ENCODE assay signal across 18 cellular contexts in the genomic region with DNA sequence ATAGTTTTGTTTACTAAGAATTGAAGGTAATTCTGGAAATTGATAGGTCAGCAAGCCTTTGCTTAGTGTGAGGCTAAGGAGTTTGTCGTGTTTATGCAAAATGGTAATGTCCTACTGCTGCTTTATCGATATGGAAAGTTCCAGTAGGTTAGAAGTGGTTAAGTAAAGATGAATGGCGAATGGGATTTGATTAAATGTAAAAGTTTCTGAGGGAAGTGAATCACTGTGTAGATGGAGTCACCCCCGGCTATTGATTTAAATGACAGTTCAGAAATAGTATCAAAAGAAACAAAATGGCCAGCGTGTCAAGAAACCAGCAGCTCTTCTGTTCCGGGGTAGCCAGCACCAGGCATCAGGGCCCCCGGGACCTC.
DNase-seq lines count a peak whose midpoint lies in the region; ATAC-seq and TF ChIP-seq lines count a peak whose summit lies in the region.
"Had no signal": no experiment of that assay in that cellular context is flagged by ENCODE, and none has a peak within 500 bp of the region (broad histone marks: within the 10 kb centered on the region; RNA-seq: fewer than 3 reads in every experiment).

No MANE protein-coding gene starts in this region.

- peaks cover 14% of the 10 kb centered on the region for H3K9me1 ChIP-seq in IMR-90 (ENCODE audit: insufficient read depth, low read length)

- no peak overlapping the region for H4K5ac ChIP-seq in IMR-90 (ENCODE audit: low read depth, low read length)

- no peak for DNase-seq in activated CD4-positive, alpha-beta T cell treated with anti-CD3 and anti-CD28 coated beads, Interleukin-2, amount 10 ng/mL, durations not matched to agents 7 days and 5 days
- no peak for DNase-seq in activated CD4-positive, alpha-beta T cell treated with anti-CD3 and anti-CD28 coated beads for 48 hours
- no peak for DNase-seq in IMR-90
- no peak for DNase-seq in central memory CD8-positive, alpha-beta T cell (ENCODE audit: low spot score in 2 of 2)
- DNase-seq in OCI-LY7 (ENCODE audit: low spot score) = no peak
- DNase-seq in activated gamma-delta T cell treated with Interleukin-2 at 50 U/mL for 16 hours = no peak
- DNase-seq: Caco-2, Karpas-422, NCI-H1417, NCI-H1930, NCI-H2171 treated with DMSO at 0.1 percent for 48 hours, NCI-H82 had no signal

- POLR2A ChIA-PET in activated CD4-positive, alpha-beta T cell treated with anti-CD3 and anti-CD28 coated beads, Interleukin-2, amount 10 ng/mL, durations not matched to agents 7 days and 5 days (lab: Charles Lee) = no interaction called here
- POLR2A ChIA-PET in IMR-90 (lab: Charles Lee; ENCODE audit: unreplicated experiment) (no interaction called here), OCI-LY7 (lab: Charles Lee) (no interaction called here)

- TF ChIP-seq POLR2A in IMR-90 (IDR thresholded peaks at IDR 0.05; ENCODE audit: low read depth, low read length) = no peak

- H3K27ac ChIP-seq in IMR-90 (ENCODE audit: insufficient read depth, low read length) = no peak overlapping the region
- H3K27ac ChIP-seq in OCI-LY7 (ENCODE audit: low read depth, low read length, poor library complexity, severe bottlenecking) = no peak overlapping the region
- H3K27ac ChIP-seq: A549, C4-2B had no signal

- in situ Hi-C loops in IMR-90 (cut with MboI; ENCODE audit: low sequenced_read_pairs) = no loop called here

- H2AFZ ChIP-seq in IMR-90 (replicated peaks; ENCODE audit: low read length, poor library complexity) (no peak overlapping the region), OCI-LY7 (ENCODE audit: low read length) (no peak overlapping the region)

- no peaks in the 10 kb centered on the region for H3K9me3 Mint-ChIP-seq in activated CD4-positive, alpha-beta T cell treated with anti-CD3 and anti-CD28 coated beads, Interleukin-2, amount 10 ng/mL, durations not matched to agents 7 days and 5 days
- no peaks in the 10 kb centered on the region for H3K9me3 Mint-ChIP-seq in central memory CD8-positive, alpha-beta T cell
- H3K9me3 Mint-ChIP-seq in stimulated activated memory B cell treated with anti-CD40 and anti-IgM and Interleukin-4, amounts not matched to agents 10 μg/mL and 1 μg/mL and 100 μg/mL, for 72 hours = no peaks in the 10 kb centered on the region
- H3K9me3 Mint-ChIP-seq: H9 had no signal

- H3K4ac ChIP-seq in IMR-90 (ENCODE audit: low read depth, low read length) = no peak overlapping the region

- ATAC-seq in IMR-90 (ENCODE audit: low read depth) (no peak), SK-N-SH treated with all-trans-retinoic acid at 6 μM for 48 hours (no peak)
- no peak for ATAC-seq in central memory CD8-positive, alpha-beta T cell (replicated peaks; ENCODE audit: extremely low read depth, poor library complexity, severe bottlenecking)
- ATAC-seq in stimulated activated memory B cell treated with anti-CD40 and anti-IgM and Interleukin-4, amounts not matched to agents 10 μg/mL and 1 μg/mL and 100 μg/mL, for 72 hours = no peak
- ATAC-seq: A549, Panc1 had no signal

- 96 to 100% methylated on average over 1 to 4 of the region's 7 CpGs for WGBS in IMR-90 (ENCODE audit: extremely low coverage in 2 of 2, insufficient read length in 1 of 2), 2 experiments

- no peak overlapping the region for H2AK9ac ChIP-seq in IMR-90 (replicated peaks; ENCODE audit: low read depth, low read length, poor library complexity)

- BruUV-seq in IMR-90 (replicated peaks; lab: Mats Ljungman, UMichigan) (no TSS peak), OCI-LY7 (replicated peaks; lab: Mats Ljungman, UMichigan) (no TSS peak)

- H3K14ac ChIP-seq in IMR-90 (replicated peaks; ENCODE audit: low read depth, low read length) = no peak overlapping the region

- H2BK120ac ChIP-seq in IMR-90 (ENCODE audit: low read depth, low read length) = no peak overlapping the region

- H3K4me3 ChIP-seq in IMR-90 (ENCODE audit: insufficient read depth, low read depth, low read length) (no peak overlapping the region), OCI-LY7 (ENCODE audit: low read depth, low read length, poor library complexity, severe bottlenecking) (no peak overlapping the region)
- H3K4me3 ChIP-seq: A549 had no signal

- H3K4me3 Mint-ChIP-seq in activated CD4-positive, alpha-beta T cell treated with anti-CD3 and anti-CD28 coated beads, Interleukin-2, amount 10 ng/mL, durations not matched to agents 7 days and 5 days = no peak overlapping the region
- no peak overlapping the region for H3K4me3 Mint-ChIP-seq in central memory CD8-positive, alpha-beta T cell
- no peak overlapping the region for H3K4me3 Mint-ChIP-seq in stimulated activated memory B cell treated with anti-CD40 and anti-IgM and Interleukin-4, amounts not matched to agents 10 μg/mL and 1 μg/mL and 100 μg/mL, for 72 hours
- H3K4me3 Mint-ChIP-seq: H9 had no signal

- H3K9me3 ChIP-seq in IMR-90 (ENCODE audit: control insufficient read depth, insufficient read depth, low read length) (no peaks in the 10 kb centered on the region), OCI-LY7 (ENCODE audit: low read length) (no peaks in the 10 kb centered on the region)
- H3K9me3 ChIP-seq: A549 had no signal

- peaks cover 28% of the 10 kb centered on the region for H3K36me3 Mint-ChIP-seq in activated CD4-positive, alpha-beta T cell treated with anti-CD3 and anti-CD28 coated beads, Interleukin-2, amount 10 ng/mL, durations not matched to agents 7 days and 5 days (ENCODE audit: low read depth)
- H3K36me3 Mint-ChIP-seq in central memory CD8-positive, alpha-beta T cell (ENCODE audit: insufficient read depth) = no peaks in the 10 kb centered on the region
- H3K36me3 Mint-ChIP-seq in stimulated activated memory B cell treated with anti-CD40 and anti-IgM and Interleukin-4, amounts not matched to agents 10 μg/mL and 1 μg/mL and 100 μg/mL, for 72 hours = peaks cover 8% of the 10 kb centered on the region

- no peak overlapping the region for H2BK5ac ChIP-seq in IMR-90 (ENCODE audit: low read depth, low read length, poor library complexity, severe bottlenecking)

- dilution Hi-C loops in IMR-90 (cut with HindIII; ENCODE audit: low sequenced_read_pairs, unreplicated experiment) = no loop called here

- H4K20me1 ChIP-seq in IMR-90 (ENCODE audit: insufficient read depth, low read length) (no peaks in the 10 kb centered on the region), OCI-LY7 (ENCODE audit: insufficient read depth, low read length) (peaks cover 12% of the 10 kb centered on the region; the same call in 1 of the 2 replicates)

- H3K27ac Mint-ChIP-seq in activated CD4-positive, alpha-beta T cell treated with anti-CD3 and anti-CD28 coated beads, Interleukin-2, amount 10 ng/mL, durations not matched to agents 7 days and 5 days = peak overlapping the region; percentile 73
- peak overlapping the region; percentile 44 for H3K27ac Mint-ChIP-seq in central memory CD8-positive, alpha-beta T cell (ENCODE audit: low read depth)
- peak overlapping the region; percentile 9 for H3K27ac Mint-ChIP-seq in stimulated activated memory B cell treated with anti-CD40 and anti-IgM and Interleukin-4, amounts not matched to agents 10 μg/mL and 1 μg/mL and 100 μg/mL, for 72 hours

- H3K4me1 Mint-ChIP-seq in activated CD4-positive, alpha-beta T cell treated with anti-CD3 and anti-CD28 coated beads, Interleukin-2, amount 10 ng/mL, durations not matched to agents 7 days and 5 days = peaks cover 92% of the 10 kb centered on the region
- peaks cover 46% of the 10 kb centered on the region for H3K4me1 Mint-ChIP-seq in central memory CD8-positive, alpha-beta T cell
- H3K4me1 Mint-ChIP-seq in stimulated activated memory B cell treated with anti-CD40 and anti-IgM and Interleukin-4, amounts not matched to agents 10 μg/mL and 1 μg/mL and 100 μg/mL, for 72 hours = peaks cover 49% of the 10 kb centered on the region

- 0 out of 2 replicates have a peak overlapping the region, but pooled peaks have one; percentile 68 for H2AK5ac ChIP-seq in IMR-90 (ENCODE audit: low read depth, low read length)

- no peaks in the 10 kb centered on the region for H3K27me3 ChIP-seq in IMR-90 (ENCODE audit: control insufficient read depth, insufficient read depth, low read length)

- TF ChIP-seq RAD21 in IMR-90 (IDR thresholded peaks at IDR 0.05; ENCODE audit: low read length) = no peak

- H3K4me2 ChIP-seq in IMR-90 (ENCODE audit: low read depth, low read length) (no peak overlapping the region), OCI-LY7 (ENCODE audit: low read length) (no peak overlapping the region)
- H3K4me2 ChIP-seq: A549 had no signal

- no peak overlapping the region for H4K8ac ChIP-seq in IMR-90 (ENCODE audit: low read depth in 2 of 2, low read length in 2 of 2)

- CTCF ChIA-PET in activated CD4-positive, alpha-beta T cell treated with anti-CD3 and anti-CD28 coated beads, Interleukin-2, amount 10 ng/mL, durations not matched to agents 7 days and 5 days (lab: Charles Lee) = interaction anchor here (0.8 kb wide), 1 partner anchor 223 kb away, joined by 3 read pairs; no protein-coding TSS in a partner anchor
- CTCF ChIA-PET in IMR-90 (lab: Yijun Ruan, JAX) (interaction anchor here (0.7 kb wide), 1 partner anchor 53 kb away, joined by 3 read pairs; no protein-coding TSS in a partner anchor), OCI-LY7 (lab: Charles Lee; ENCODE audit: unreplicated experiment) (no interaction called here)

- H3K36me3 ChIP-seq in IMR-90 (ENCODE audit: control insufficient read depth, insufficient read depth, low read length) (no peaks in the 10 kb centered on the region), OCI-LY7 (ENCODE audit: insufficient read depth, low read length) (peaks cover 7% of the 10 kb centered on the region; the same call in 1 of the 2 replicates)

- no peak overlapping the region for H4K91ac ChIP-seq in IMR-90 (ENCODE audit: insufficient read depth, low read depth, low read length)

- TF ChIP-seq CTCF in IMR-90 (conservative IDR thresholded peaks at IDR 0.05; ENCODE audit: low read depth, low read length) (no peak), OCI-LY7 (conservative IDR thresholded peaks at IDR 0.05; ENCODE audit: low read length) (no peak)

- no peaks in the 10 kb centered on the region for H3K9me2 ChIP-seq in OCI-LY7 (ENCODE audit: insufficient read depth, low read length)

- H3K4me1 ChIP-seq in IMR-90 (ENCODE audit: control insufficient read depth, insufficient read depth, low read length) (peaks cover 14% of the 10 kb centered on the region), OCI-LY7 (ENCODE audit: insufficient read depth, low read length, poor library complexity, severe bottlenecking) (peaks cover 16% of the 10 kb centered on the region)
- H3K4me1 ChIP-seq: A549 had no signal

- no peaks in the 10 kb centered on the region for H3K27me3 Mint-ChIP-seq in activated CD4-positive, alpha-beta T cell treated with anti-CD3 and anti-CD28 coated beads, Interleukin-2, amount 10 ng/mL, durations not matched to agents 7 days and 5 days
- no peaks in the 10 kb centered on the region for H3K27me3 Mint-ChIP-seq in central memory CD8-positive, alpha-beta T cell
- H3K27me3 Mint-ChIP-seq in stimulated activated memory B cell treated with anti-CD40 and anti-IgM and Interleukin-4, amounts not matched to agents 10 μg/mL and 1 μg/mL and 100 μg/mL, for 72 hours = no peaks in the 10 kb centered on the region

- peaks cover 11% of the 10 kb centered on the region; the same call in 1 of the 2 replicates for H3K79me2 ChIP-seq in OCI-LY7 (ENCODE audit: insufficient read depth, low read depth, low read length)

- H3K23ac ChIP-seq in IMR-90 (ENCODE audit: low read depth, low read length) = no peak overlapping the region; the same call in 1 of the 2 replicates

- no peak overlapping the region for H3K56ac ChIP-seq in IMR-90 (ENCODE audit: extremely low read depth, insufficient read depth, low read length)

- intact Hi-C loops in IMR-90 (cut with micrococcal nuclease) = loop anchor here (10.0 kb wide), 1 partner anchor 219 kb away; no protein-coding TSS in a partner anchor
- intact Hi-C loops in OCI-LY7 (cut with micrococcal nuclease; ENCODE audit: unreplicated experiment) = no loop called here

- H3K9ac ChIP-seq in IMR-90 (ENCODE audit: low read depth, low read length) = no peak overlapping the region

- H3K18ac ChIP-seq in IMR-90 (ENCODE audit: low read depth, low read length) = no peak overlapping the region

- H2BK20ac ChIP-seq in IMR-90 (ENCODE audit: low read depth, low read length) = no peak overlapping the region

- H2BK15ac ChIP-seq in IMR-90 (ENCODE audit: low read depth, low read length) = no peak overlapping the region

- H3K79me1 ChIP-seq in IMR-90 (ENCODE audit: low read depth in 1 of 2, low read length in 2 of 2) = peaks cover 33 to 83% of the 10 kb centered on the region in 2 experiments

Comparison
In these comparisons a context has a peak if more than half of its experiments do, and no peak if none do; other contexts are left out.
1. H3K27ac Mint-ChIP-seq: peak in every context shown above with its lines; median percentile 73 in activated CD4-positive, alpha-beta T cell treated with anti-CD3 and anti-CD28 coated beads, Interleukin-2, amount 10 ng/mL, durations not matched to agents 7 days and 5 days; 44 in central memory CD8-positive, alpha-beta T cell; 9 in stimulated activated memory B cell treated with anti-CD40 and anti-IgM and Interleukin-4, amounts not matched to agents 10 μg/mL and 1 μg/mL and 100 μg/mL, for 72 hours.